16 cellular contexts compared by ENCODE assay signal in the genomic region with DNA sequence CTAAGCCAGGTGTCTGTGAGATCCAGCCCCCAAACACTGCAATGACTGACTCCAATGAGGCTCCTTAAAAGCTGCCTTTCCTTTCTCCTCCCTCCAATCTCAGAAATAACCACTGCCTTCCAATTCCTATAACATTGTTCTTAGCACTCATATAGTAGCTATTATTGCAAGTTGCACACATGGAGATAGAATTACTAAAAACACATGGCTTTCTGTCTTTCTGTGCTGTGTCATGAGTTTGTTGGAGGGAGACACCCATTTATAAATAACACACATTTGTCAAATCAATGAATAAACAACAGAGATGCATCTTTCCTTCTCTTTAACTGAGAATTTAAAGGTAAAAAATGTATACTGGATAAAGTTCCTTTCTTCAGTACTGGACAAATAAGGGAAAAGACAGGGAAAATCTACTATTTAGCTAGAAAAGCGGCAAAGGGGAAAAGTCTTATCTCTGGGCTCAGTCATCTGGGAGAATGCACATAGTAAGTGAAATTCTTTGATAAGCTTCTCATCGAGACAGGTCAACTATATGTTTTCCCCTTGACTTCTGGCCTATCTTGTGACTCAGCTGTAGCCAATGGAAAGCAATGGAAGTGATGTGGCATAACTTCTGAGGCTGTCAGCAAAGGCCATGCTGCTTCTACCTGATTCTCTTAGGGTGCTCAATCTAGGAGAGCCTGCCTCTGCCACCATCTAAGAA.
DNase-seq lines count a peak whose midpoint lies in the region; ATAC-seq, FAIRE-seq and TF ChIP-seq lines count a peak whose summit lies in the region.
"Had no signal": no experiment of that assay in that cellular context is flagged by ENCODE, and none has a peak within 500 bp of the region (broad histone marks: within the 10 kb centered on the region; RNA-seq: fewer than 3 reads in every experiment).

No MANE protein-coding gene starts in this region.

- peak; percentile 69 for ATAC-seq in K562
- no peak for ATAC-seq in heart left ventricle
- no peak for ATAC-seq in HG03342 (IDR thresholded peaks at IDR 0.05; ENCODE audit: unreplicated experiment)

- TF ChIP-seq EP300 in K562 (IDR thresholded peaks at IDR 0.05; ENCODE audit: low read length), result no peak

- DNase-seq in OCI-M1 (lab: John Stamatoyannopoulos, UW) (peak; percentile 41), K562 (ENCODE audit: extremely low read depth in 1 of 4, low spot score in 3 of 4) (peak; percentile 40 to 57 (median 47)), fibroblast of the aortic adventitia (ENCODE audit: low read depth) (peak; percentile 40), occipital lobe (lab: John Stamatoyannopoulos, UW) (no peak), heart left ventricle (no peak), globus pallidus (ENCODE audit: low spot score) (no peak)
- DNase-seq: Calu3; CD4-positive, alpha-beta memory T cell; DMS53; NCI-H1436; NCI-H2029; NCI-H510A; NCI-H82 had no signal

- BruUV-seq in K562 (replicated peaks; lab: Mats Ljungman, UMichigan), result no TSS peak

- no peak for TF ChIP-seq POLR2A in K562 (conservative IDR thresholded peaks at IDR 0.05)
- TF ChIP-seq POLR2A in heart left ventricle (IDR thresholded peaks at IDR 0.05), result no peak

- H3K4me3 ChIP-seq in K562 (no peak overlapping the region), fibroblast of the aortic adventitia (ENCODE audit: low read depth, low read length) (no peak overlapping the region), heart left ventricle (no peak overlapping the region)

- peak overlapping the region in 1 of 2 experiments; percentile 31; a peak in 2 of 4 replicates for H3K9ac ChIP-seq in K562 (ENCODE audit: insufficient read depth in 1 of 2, low read depth in 2 of 2, low read length in 2 of 2)

- H3K9me3 ChIP-seq in K562 (replicated peaks; ENCODE audit: control insufficient read depth, insufficient read depth, low read depth, low read length) (no peaks in the 10 kb centered on the region), heart left ventricle (no peaks in the 10 kb centered on the region)

- in situ Hi-C loops in K562 (cut with MboI), result no loop called here

- WGBS in K562 (ENCODE audit: insufficient coverage, low coverage, missing lambda C conversion rate), result 7% methylated on average over 2 of the region's 2 CpGs
- 72 to 78% (median 73%) methylated on average over 2 of the region's 2 CpGs for WGBS in heart left ventricle, 4 donors

- no peaks in the 10 kb centered on the region for H3K9me1 ChIP-seq in K562 (ENCODE audit: control insufficient read depth, insufficient read depth, low read length)

- no peak overlapping the region; the same call in 2 of the 3 replicates for H3K27ac ChIP-seq in K562 (ENCODE audit: extremely low read depth, low read depth, low read length)
- H3K27ac ChIP-seq in heart left ventricle, result no peak overlapping the region

- H3K27me3 ChIP-seq in K562 (ENCODE audit: control insufficient read depth in 2 of 2, insufficient read depth in 2 of 2, low read length in 2 of 2) (no peaks in the 10 kb centered on the region), heart left ventricle (peaks cover 0 to 13% (median 0%) of the 10 kb centered on the region in 9 donors)

- no peaks in the 10 kb centered on the region for H3K79me2 ChIP-seq in K562 (ENCODE audit: control insufficient read depth, insufficient read depth, low read length)

- no peak for TF ChIP-seq RAD21 in K562 (CRISPR knock-in tag; conservative IDR thresholded peaks at IDR 0.05 in 1 of 2, IDR thresholded peaks at IDR 0.05 in 1 of 2)

- H3K4me1 ChIP-seq in K562 (replicated peaks in 1 of 2; ENCODE audit: control insufficient read depth in 2 of 2, insufficient read depth in 2 of 2, low read length in 2 of 2) (peaks cover 6 to 10% of the 10 kb centered on the region in 2 experiments; a peak in 3 of 5 replicates), heart left ventricle (no peaks in the 10 kb centered on the region)

- POLR2A ChIA-PET in K562 (lab: Yijun Ruan, JAX), result no interaction called here

- TF ChIP-seq CTCF in K562 (IDR thresholded peaks at IDR 0.05 in 2 of 3, conservative IDR thresholded peaks at IDR 0.05 in 1 of 3; ENCODE audit: insufficient read depth in 2 of 3, low read depth in 1 of 3, low read length in 3 of 3), result no peak
- TF ChIP-seq CTCF in fibroblast of the aortic adventitia (IDR thresholded peaks at IDR 0.05; ENCODE audit: insufficient read depth, low read length), result no peak
- TF ChIP-seq CTCF in heart left ventricle (IDR thresholded peaks at IDR 0.05), result no peak

- peak overlapping the region; percentile 46; the same call in 1 of the 2 replicates for H3K4me2 ChIP-seq in K562 (ENCODE audit: insufficient read depth, low read length)

- FAIRE-seq in K562 (lab: Jason Lieb, UNC), result peak; percentile 71
- FAIRE-seq: GM19239, H54 had no signal

- intact Hi-C loops in K562 (cut with micrococcal nuclease), result no loop called here
- intact Hi-C loops in heart left ventricle (cut with DNase I), result no loop called here

- no peak overlapping the region for H2AFZ ChIP-seq in K562 (ENCODE audit: low read depth, low read length)

- CTCF ChIA-PET in K562 (lab: Yijun Ruan, JAX; ENCODE audit: low intra/inter-chr PET ratio), result no interaction called here

- H3K36me3 ChIP-seq in K562 (ENCODE audit: control insufficient read depth, insufficient read depth, low read length) (no peaks in the 10 kb centered on the region), heart left ventricle (no peaks in the 10 kb centered on the region)

- no peaks in the 10 kb centered on the region for H4K20me1 ChIP-seq in K562 (replicated peaks; ENCODE audit: control insufficient read depth, insufficient read depth, low read length)

TF ChIP-seq in K562, 482 proteins besides CTCF, POLR2A, EP300 and RAD21 (continues in another document):
- 0 out of 2 replicates have a peak, but pooled peaks have one; percentile 36 for TF ChIP-seq PKNOX1 (IDR thresholded peaks at IDR 0.05)
- TF ChIP-seq NCOR1 (IDR thresholded peaks at IDR 0.05), result peak; percentile 66
- no peak for TF ChIP-seq DEAF1 (CRISPR knock-in tag; IDR thresholded peaks at IDR 0.05)
- peak; percentile 61; the same call in 1 of the 2 replicates for TF ChIP-seq SMARCA4 (IDR thresholded peaks at IDR 0.05)
- peak; percentile 90 for TF ChIP-seq ZNF316 (IDR thresholded peaks at IDR 0.05)
- TF ChIP-seq PPARD (CRISPR knock-in tag; IDR thresholded peaks at IDR 0.05), result no peak
- peak; percentile 59 for TF ChIP-seq TEAD4 (IDR thresholded peaks at IDR 0.05; ENCODE audit: low read length)
- TF ChIP-seq TEAD4 (CRISPR knock-in tag; IDR thresholded peaks at IDR 0.05; ENCODE audit: borderline replicate concordance), result no peak
- no peak for TF ChIP-seq PURB (CRISPR knock-in tag; IDR thresholded peaks at IDR 0.05; ENCODE audit: low read depth)
- TF ChIP-seq ILK (tag; IDR thresholded peaks at IDR 0.05; ENCODE audit: borderline replicate concordance, low read depth), result no peak
- TF ChIP-seq, protein P1, sequence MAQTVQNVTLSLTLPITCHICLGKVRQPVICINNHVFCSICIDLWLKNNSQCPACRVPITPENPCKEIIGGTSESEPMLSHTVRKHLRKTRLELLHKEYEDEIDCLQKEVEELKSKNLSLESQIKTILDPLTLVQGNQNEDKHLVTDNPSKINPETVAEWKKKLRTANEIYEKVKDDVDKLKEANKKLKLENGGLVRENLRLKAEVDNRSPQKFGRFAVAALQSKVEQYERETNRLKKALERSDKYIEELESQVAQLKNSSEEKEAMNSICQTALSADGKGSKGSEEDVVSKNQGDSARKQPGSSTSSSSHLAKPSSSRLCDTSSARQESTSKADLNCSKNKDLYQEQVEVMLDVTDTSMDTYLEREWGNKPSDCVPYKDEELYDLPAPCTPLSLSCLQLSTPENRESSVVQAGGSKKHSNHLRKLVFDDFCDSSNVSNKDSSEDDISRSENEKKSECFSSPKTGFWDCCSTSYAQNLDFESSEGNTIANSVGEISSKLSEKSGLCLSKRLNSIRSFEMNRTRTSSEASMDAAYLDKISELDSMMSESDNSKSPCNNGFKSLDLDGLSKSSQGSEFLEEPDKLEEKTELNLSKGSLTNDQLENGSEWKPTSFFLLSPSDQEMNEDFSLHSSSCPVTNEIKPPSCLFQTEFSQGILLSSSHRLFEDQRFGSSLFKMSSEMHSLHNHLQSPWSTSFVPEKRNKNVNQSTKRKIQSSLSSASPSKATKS (CRISPR knock-in tag; IDR thresholded peaks at IDR 0.05), result no peak
- TF ChIP-seq MYC (IDR thresholded peaks at IDR 0.05; ENCODE audit: low read depth, low read length), result no peak
- no peak for TF ChIP-seq MYC (CRISPR knock-in tag; IDR thresholded peaks at IDR 0.05; ENCODE audit: borderline replicate concordance, low read depth)
- TF ChIP-seq RCOR1 (IDR thresholded peaks at IDR 0.05; ENCODE audit: borderline replicate concordance in 1 of 2, low read depth in 2 of 2, low read length in 2 of 2), result 0 out of 4 replicates have a peak, but pooled peaks of 1 of the 2 experiments have one; percentile 21
- TF ChIP-seq HNRNPL (IDR thresholded peaks at IDR 0.05; ENCODE audit: low read depth, low read length), result no peak
- TF ChIP-seq ARID1B (IDR thresholded peaks at IDR 0.05), result peak; percentile 82
- no peak for TF ChIP-seq ELF1 (tag; IDR thresholded peaks at IDR 0.05)
- TF ChIP-seq DPF2 (IDR thresholded peaks at IDR 0.05), result peak; percentile 67
- peak; percentile 30; the same call in 1 of the 2 replicates for TF ChIP-seq ATF7 (IDR thresholded peaks at IDR 0.05)
- peak; percentile 62; the same call in 1 of the 2 replicates for TF ChIP-seq TAL1 (IDR thresholded peaks at IDR 0.05)

Comparison
In these comparisons a context has a peak if more than half of its experiments do, and no peak if none do; other contexts are left out.
1. DNase-seq: peak in OCI-M1 (single experiment), K562 (4 of 4) and fibroblast of the aortic adventitia (single experiment); none in occipital lobe (single experiment), heart left ventricle (0 of 5) and globus pallidus (single experiment).